In the genomic region with DNA sequence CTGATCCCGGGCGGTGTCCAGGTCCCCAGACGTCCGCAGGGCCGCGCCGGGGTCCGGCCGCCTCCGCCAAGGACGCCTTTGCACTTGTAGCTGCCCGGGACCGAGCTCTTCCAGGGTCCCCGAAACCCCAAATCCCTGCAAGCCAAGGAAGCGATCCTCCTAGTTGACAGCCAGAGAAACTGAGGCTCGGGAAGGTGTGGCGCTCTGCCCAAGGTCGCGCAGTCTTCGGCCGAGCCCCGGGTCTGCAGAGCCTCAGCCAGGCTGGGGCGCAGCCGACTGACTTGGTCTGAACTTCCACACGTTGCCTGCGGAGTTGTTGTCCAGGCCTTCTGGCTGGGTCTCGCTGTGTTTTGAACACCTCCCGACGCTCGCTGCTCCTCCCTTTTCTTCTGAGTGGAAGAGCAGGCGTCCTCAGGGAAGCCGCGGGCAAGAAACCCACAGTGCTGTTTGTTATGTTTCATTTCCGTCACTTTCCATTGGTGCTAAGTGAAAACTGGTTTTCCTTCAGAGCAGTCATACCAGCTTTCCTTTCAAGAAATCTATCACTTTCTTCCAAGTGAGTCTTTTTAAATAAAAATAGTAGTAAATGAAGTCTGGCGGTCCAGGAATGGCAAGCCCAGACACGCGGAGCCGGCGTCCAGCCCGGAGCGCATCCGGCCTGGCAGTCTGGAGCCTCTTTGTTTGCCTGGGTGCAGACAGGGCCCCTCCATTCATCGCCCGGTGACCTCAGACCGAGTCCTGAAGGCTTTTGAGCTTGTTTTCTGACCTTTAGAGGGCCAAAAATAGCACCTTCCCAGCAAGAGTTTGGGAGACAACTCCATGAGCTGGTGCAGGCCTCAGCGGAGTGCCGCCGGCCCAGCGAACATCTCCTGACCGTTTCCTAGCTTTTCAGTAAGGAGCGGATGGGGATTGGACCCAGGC, we compare ENCODE assay signal across 8 cellular contexts. TPM values are rescaled to one million over a fixed set of nuclear protein-coding genes. Genes with fewer than 3 reads are reported as not detected.
A peak's percentile ranks its signal among the peaks of the same experiment; 100 is the strongest.
DNase-seq lines count a peak whose midpoint lies in the region; ATAC-seq and TF ChIP-seq lines count a peak whose summit lies in the region.

No MANE protein-coding gene starts in this region.

- ATAC-seq in GM19467 (IDR thresholded peaks at IDR 0.05; ENCODE audit: unreplicated experiment): peak; percentile 8

- H3K27me3 Mint-ChIP-seq in mesothelial cell of epicardium (ENCODE audit: low read depth): no peaks in the 10 kb centered on the region

- DNase-seq in DMS153 (lab: John Stamatoyannopoulos, UW): peak; percentile 33
- DNase-seq in WERI-Rb-1: peak; percentile 39
- peak; percentile 53 for DNase-seq in epidermal melanocyte (ENCODE audit: insufficient read length, low spot score)
- DNase-seq in mesothelial cell of epicardium (ENCODE audit: low spot score in 2 of 2, unreplicated experiment in 2 of 2): peak in 1 of 2 experiments; percentile 59
- no peak for DNase-seq in GM19240 (ENCODE audit: insufficient read length, low spot score)

- H3K27ac Mint-ChIP-seq in mesothelial cell of epicardium: peak overlapping the region; percentile 96

- no peak for TF ChIP-seq RAD21 in Ishikawa (IDR thresholded peaks at IDR 0.05; ENCODE audit: low read depth)

- H3K27me3 ChIP-seq in WERI-Rb-1 (ENCODE audit: insufficient read depth, low read depth, severe bottlenecking): no peaks in the 10 kb centered on the region

- H3K9me3 Mint-ChIP-seq in mesothelial cell of epicardium: no peaks in the 10 kb centered on the region

- H3K4me3 Mint-ChIP-seq in mesothelial cell of epicardium: peak overlapping the region; percentile 91

- H3K27ac ChIP-seq in WERI-Rb-1 (peak overlapping the region; percentile 11; the same call in 1 of the 2 replicates), temporal lobe (ENCODE audit: low read depth, low read length) (peak overlapping the region; percentile 61)

- no peak for TF ChIP-seq EP300 in Ishikawa (IDR thresholded peaks at IDR 0.05; ENCODE audit: borderline replicate concordance)

- peaks cover 5% of the 10 kb centered on the region for H3K36me3 Mint-ChIP-seq in mesothelial cell of epicardium

- H3K9me3 ChIP-seq in WERI-Rb-1 (ENCODE audit: severe bottlenecking): no peaks in the 10 kb centered on the region

- no peaks in the 10 kb centered on the region; the same call in 1 of the 2 replicates for H3K36me3 ChIP-seq in WERI-Rb-1

- H3K4me1 Mint-ChIP-seq in mesothelial cell of epicardium: peaks cover 20% of the 10 kb centered on the region

- TF ChIP-seq CTCF in WERI-Rb-1 (IDR thresholded peaks at IDR 0.05; ENCODE audit: low read depth, low read length): no peak
- TF ChIP-seq CTCF in mesothelial cell of epicardium (IDR thresholded peaks at IDR 0.05; ENCODE audit: unreplicated experiment): no peak

- H3K4me3 ChIP-seq in WERI-Rb-1 (ENCODE audit: low read depth, low read length): peak overlapping the region; percentile 91

TF ChIP-seq in Ishikawa, 13 proteins besides CTCF, POLR2A, EP300 and RAD21:
- TF ChIP-seq YY1 (IDR thresholded peaks at IDR 0.05; ENCODE audit: low read depth): no peak
- TF ChIP-seq ZBTB7A (IDR thresholded peaks at IDR 0.05; ENCODE audit: low read depth): no peak
- 0 out of 2 replicates have a peak, but pooled peaks have one; percentile 6 for TF ChIP-seq TAF1 (IDR thresholded peaks at IDR 0.05; ENCODE audit: low read depth)
- TF ChIP-seq, protein P1, sequence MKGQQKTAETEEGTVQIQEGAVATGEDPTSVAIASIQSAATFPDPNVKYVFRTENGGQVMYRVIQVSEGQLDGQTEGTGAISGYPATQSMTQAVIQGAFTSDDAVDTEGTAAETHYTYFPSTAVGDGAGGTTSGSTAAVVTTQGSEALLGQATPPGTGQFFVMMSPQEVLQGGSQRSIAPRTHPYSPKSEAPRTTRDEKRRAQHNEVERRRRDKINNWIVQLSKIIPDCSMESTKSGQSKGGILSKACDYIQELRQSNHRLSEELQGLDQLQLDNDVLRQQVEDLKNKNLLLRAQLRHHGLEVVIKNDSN (IDR thresholded peaks at IDR 0.05): no peak
- no peak for TF ChIP-seq FOXM1 (IDR thresholded peaks at IDR 0.05; ENCODE audit: borderline replicate concordance, low read depth)

RNA-seq across cellular contexts. Expression of gene FAM210B, which starts 0.7 kb away (rescaled TPM):
- total RNA-seq in mesothelial cell of epicardium: 64.9 to 66.9 TPM (median 66.4 TPM) in 3 replicates
- 14.3 TPM for total RNA-seq in temporal lobe

RNA-seq across cellular contexts. Expression of gene AURKA, which starts 32.5 kb away (rescaled TPM):
- total RNA-seq in mesothelial cell of epicardium: 13.2 to 14.7 TPM (median 14.4 TPM) in 3 replicates
- 3.4 TPM for total RNA-seq in temporal lobe

RNA-seq across cellular contexts. Expression of gene CSTF1, which starts 33.0 kb away (rescaled TPM):
- total RNA-seq in mesothelial cell of epicardium (36.8 to 43.5 TPM (median 40.9 TPM) in 3 replicates), temporal lobe (21.1 TPM)

RNA-seq across cellular contexts. Expression of gene CASS4, which starts 52.6 kb away (rescaled TPM):
- total RNA-seq in mesothelial cell of epicardium: 0.67 to 0.78 TPM (median 0.72 TPM) in 3 replicates
- total RNA-seq in temporal lobe: 0.49 TPM
